In genomic region chr3:133490468-133491351, GRCh38 we compare ENCODE assay signal across 10 cellular contexts.
DNase-seq lines count a peak whose midpoint lies in the region; ATAC-seq and TF ChIP-seq lines count a peak whose summit lies in the region.
"Had no signal": no experiment of that assay in that cellular context is flagged by ENCODE, and none has a peak within 500 bp of the region (broad histone marks: within the 10 kb centered on the region; RNA-seq: fewer than 3 reads in every experiment).

No MANE protein-coding gene starts in this region.

- H3K4me3 Mint-ChIP-seq in MCF 10A (ENCODE audit: unreplicated experiment) = no peak overlapping the region

- intact Hi-C loops in MCF 10A (cut with micrococcal nuclease) = no loop called here

- no peak for TF ChIP-seq CTCF in hepatocyte (IDR thresholded peaks at IDR 0.05; ENCODE audit: poor library complexity)
- no peak for TF ChIP-seq CTCF in MCF 10A (IDR thresholded peaks at IDR 0.05; ENCODE audit: unreplicated experiment)

- H3K27ac Mint-ChIP-seq in MCF 10A (ENCODE audit: low read depth, unreplicated experiment) = no peak overlapping the region

- peak overlapping the region; percentile 5 to 6 for H3K9ac ChIP-seq in mucosa of rectum (ENCODE audit: low read depth in 1 of 2, low read length in 2 of 2)

- H3K27me3 ChIP-seq in mucosa of rectum (ENCODE audit: control insufficient read depth in 2 of 2, insufficient read depth in 2 of 2, low read length in 2 of 2) (no peaks in the 10 kb centered on the region), hepatocyte (no peaks in the 10 kb centered on the region)

- H2AFZ ChIP-seq in hepatocyte = no peak overlapping the region

- H3K4me1 Mint-ChIP-seq in MCF 10A (ENCODE audit: insufficient read depth, unreplicated experiment) = peaks cover 19% of the 10 kb centered on the region

- no peaks in the 10 kb centered on the region for H3K36me3 ChIP-seq in mucosa of rectum (ENCODE audit: control insufficient read depth in 2 of 2, insufficient read depth in 2 of 2, low read length in 2 of 2)
- no peaks in the 10 kb centered on the region for H3K36me3 ChIP-seq in hepatocyte (replicated peaks; ENCODE audit: insufficient read depth, low read depth)

- TF ChIP-seq POLR2A in GM18505 (IDR thresholded peaks at IDR 0.05; ENCODE audit: borderline replicate concordance, extremely low read depth, insufficient read depth, insufficient read length) = peak; percentile 46

- peak; percentile 57 for DNase-seq in activated CD4-positive, CD25-positive, alpha-beta regulatory T cell treated with anti-CD3 and anti-CD28 coated beads, Interleukin-2, amount 50 U/mL, for 72 hours
- DNase-seq in NCI-H1105 (lab: John Stamatoyannopoulos, UW) (no peak), hepatocyte (ENCODE audit: low spot score) (no peak), H4 (ENCODE audit: low spot score) (no peak), MCF 10A (ENCODE audit: unreplicated experiment) (no peak)

- H3K9me2 ChIP-seq in hepatocyte (replicated peaks; ENCODE audit: insufficient read depth) = no peaks in the 10 kb centered on the region

- H3K4me2 ChIP-seq in hepatocyte = no peak overlapping the region

- WGBS in hepatocyte (ENCODE audit: low lambda C conversion rate, missing lambda C conversion rate) = 92% methylated on average over 12 of the region's 12 CpGs

- H3K27ac ChIP-seq in mucosa of rectum (ENCODE audit: low read depth in 2 of 2, low read length in 2 of 2) (peak overlapping the region; percentile 60 to 67), hepatocyte (no peak overlapping the region)
- H3K27ac ChIP-seq: epithelial cell of prostate had no signal

- POLR2A ChIA-PET in MCF 10A (lab: Yijun Ruan, JAX) = interaction anchor here (1.0 to 1.4 kb wide), 2 partner anchors 9 to 16 kb away, joined by 3 to 5 read pairs; no protein-coding TSS in a partner anchor

- no peaks in the 10 kb centered on the region for H4K20me1 ChIP-seq in hepatocyte (ENCODE audit: insufficient read depth, poor library complexity, severe bottlenecking)

- H3K4me1 ChIP-seq in mucosa of rectum (ENCODE audit: control insufficient read depth in 2 of 2, insufficient read depth in 2 of 2, low read length in 2 of 2) = peaks cover 0 to 3% of the 10 kb centered on the region in 2 donors
- H3K4me1 ChIP-seq in hepatocyte (ENCODE audit: insufficient read depth) = no peaks in the 10 kb centered on the region

- H3K27me3 Mint-ChIP-seq in MCF 10A (ENCODE audit: insufficient read depth, unreplicated experiment) = no peaks in the 10 kb centered on the region

- H3K79me2 ChIP-seq in hepatocyte = no peaks in the 10 kb centered on the region

- no TSS peak for BruUV-seq in MCF 10A (replicated peaks; lab: Mats Ljungman, UMichigan)

- no peaks in the 10 kb centered on the region for H3K36me3 Mint-ChIP-seq in MCF 10A (ENCODE audit: insufficient read depth, unreplicated experiment)

- H3K9me3 Mint-ChIP-seq in MCF 10A (ENCODE audit: unreplicated experiment) = no peaks in the 10 kb centered on the region

- ATAC-seq in GM18505 (IDR thresholded peaks at IDR 0.05; ENCODE audit: unreplicated experiment) = peak; percentile 80
- ATAC-seq in HG02840 (IDR thresholded peaks at IDR 0.05; ENCODE audit: low FRiP score, unreplicated experiment) = peak; percentile 91
- ATAC-seq: HCT116 had no signal

- CTCF ChIA-PET in MCF 10A (lab: Yijun Ruan, JAX) = interaction anchor here (0.6 to 7.2 kb wide), 5 partner anchors 15 to 86 kb away, joined by 3 to 86 read pairs (median 7); partner anchors contain the start of gene CDV3

- H3K9me3 ChIP-seq in mucosa of rectum (ENCODE audit: control insufficient read depth in 2 of 2, low read length in 2 of 2) (no peaks in the 10 kb centered on the region), hepatocyte (ENCODE audit: low read depth) (no peaks in the 10 kb centered on the region)

- H3K4me3 ChIP-seq in mucosa of rectum (ENCODE audit: low read length in 2 of 2) (peak overlapping the region in 1 of 2 donors; percentile 1), hepatocyte (no peak overlapping the region)
